Comparison of ENCODE assay signal across 33 cellular contexts in genomic region chr12:740921-741320, GRCh38.
"Had no signal": no experiment of that assay in that cellular context is flagged by ENCODE, and none has a peak within 500 bp of the region (broad histone marks: within the 10 kb centered on the region; RNA-seq: fewer than 3 reads in every experiment).

No MANE protein-coding gene starts in this region.

- H3K4me1 ChIP-seq: colonic mucosa, gastroesophageal sphincter, prostate gland, thyroid gland had no signal

- H3K9me3 Mint-ChIP-seq: activated naive CD4-positive, alpha-beta T cell treated with anti-CD3 and anti-CD28 coated beads, Interleukin-2, amount 10 ng/mL, durations not matched to agents 7 days and 5 days; activated naive CD8-positive, alpha-beta T cell treated with anti-CD3 and anti-CD28 coated beads, Interleukin-2, amount 50 U/mL, for 24 hours; activated T-cell treated with anti-CD3 and anti-CD28 coated beads, Interleukin-2, amount 50 U/mL, for 24 hours; mesothelial cell of epicardium; naive B cell; nephron progenitor cell; stimulated activated memory B cell treated with anti-CD40 and anti-IgM and Interleukin-4, amounts not matched to agents 10 μg/mL and 1 μg/mL and 100 μg/mL, for 72 hours; stimulated activated naive CD8-positive, alpha-beta T cell treated with anti-CD3 and anti-CD28 coated beads, Interleukin-15, amount 100 ng/mL, for 72 hours; T-helper 2 cell treated with Interferon-gamma antibody and Interleukin-4, amounts not matched to agents 5 μg/mL and 100 μg/mL, for 36 hours had no signal

- ATAC-seq: activated CD4-positive, alpha-beta T cell treated with anti-CD3 and anti-CD28 coated beads for 36 hours; activated naive CD8-positive, alpha-beta T cell treated with anti-CD3 and anti-CD28 coated beads, Interleukin-2, amount 50 U/mL, for 24 hours; gastroesophageal sphincter; left cardiac atrium; left ventricle myocardium superior; stimulated activated memory B cell treated with anti-CD40 and anti-IgM and Interleukin-4, amounts not matched to agents 10 μg/mL and 1 μg/mL and 100 μg/mL, for 72 hours; stimulated activated naive CD8-positive, alpha-beta T cell treated with anti-CD3 and anti-CD28 coated beads, Interleukin-15, amount 100 ng/mL, for 72 hours had no signal

- DNase-seq: activated CD4-positive, alpha-beta T cell treated with anti-CD3 and anti-CD28 coated beads for 36 hours; activated CD4-positive, alpha-beta T cell treated with anti-CD3 and anti-CD28 coated beads, Interleukin-2, amount 50 U/mL, for 48 hours; activated CD4-positive, CD25-positive, alpha-beta regulatory T cell; activated CD8-positive, alpha-beta memory T cell treated with anti-CD3 and anti-CD28 coated beads, Interleukin-2, amount 50 U/mL, for 48 hours; activated gamma-delta T cell; activated naive CD4-positive, alpha-beta T cell treated with anti-CD3 and anti-CD28 coated beads, Interleukin-2, amount 10 ng/mL, durations not matched to agents 7 days and 5 days; activated naive CD8-positive, alpha-beta T cell treated with anti-CD3 and anti-CD28 coated beads, Interleukin-2, amount 50 U/mL, for 24 hours; activated T-cell treated with anti-CD3 and anti-CD28 coated beads, Interleukin-2, amount 50 U/mL, for 24 hours; amygdala; cerebellar nuclear complex; colonic mucosa; effector CD8-positive, alpha-beta T cell; islet precursor cell; left cardiac atrium; left ventricle myocardium superior; naive B cell; nephron progenitor cell; ovary; retina; stimulated activated CD4-positive, alpha-beta T cell treated with anti-CD3 and anti-CD28 coated beads, Interleukin-1b, Interleukin-23, amount 100 ng/mL, for 48 hours; stimulated activated CD4-positive, alpha-beta T cell treated with anti-CD3 and anti-CD28 coated beads, Interleukin-4, amount 100 ng/mL, for 4 hours; stimulated activated CD8-positive, alpha-beta memory T cell treated with anti-CD3 and anti-CD28 coated beads, Interleukin-4, amount 100 ng/mL, for 48 hours; stimulated activated naive CD8-positive, alpha-beta T cell treated with anti-CD3 and anti-CD28 coated beads, Interleukin-15, amount 100 ng/mL, for 72 hours; substantia nigra; T-helper 1 cell; thyroid gland had no signal

- H3K4me3 ChIP-seq: colonic mucosa, gastroesophageal sphincter, hepatocyte, ovary, prostate gland, smooth muscle cell, thyroid gland had no signal

- H3K27me3 ChIP-seq: colonic mucosa, gastroesophageal sphincter, hepatocyte, ovary, thyroid gland had no signal

- H3K27ac Mint-ChIP-seq: activated CD4-positive, alpha-beta T cell treated with anti-CD3 and anti-CD28 coated beads for 36 hours; activated naive CD4-positive, alpha-beta T cell treated with anti-CD3 and anti-CD28 coated beads, Interleukin-2, amount 10 ng/mL, durations not matched to agents 7 days and 5 days; activated naive CD8-positive, alpha-beta T cell treated with anti-CD3 and anti-CD28 coated beads, Interleukin-2, amount 50 U/mL, for 24 hours; activated T-cell treated with anti-CD3 and anti-CD28 coated beads, Interleukin-2, amount 50 U/mL, for 24 hours; nephron progenitor cell; stimulated activated memory B cell treated with anti-CD40 and anti-IgM and Interleukin-4, amounts not matched to agents 10 μg/mL and 1 μg/mL and 100 μg/mL, for 72 hours; stimulated activated naive CD8-positive, alpha-beta T cell treated with anti-CD3 and anti-CD28 coated beads, Interleukin-15, amount 100 ng/mL, for 72 hours; T-helper 2 cell treated with Interferon-gamma antibody and Interleukin-4, amounts not matched to agents 5 μg/mL and 100 μg/mL, for 36 hours had no signal

- H3K36me3 ChIP-seq: colonic mucosa, gastroesophageal sphincter, ovary, prostate gland, thyroid gland had no signal

- H3K9me3 ChIP-seq: colonic mucosa, gastroesophageal sphincter, ovary, prostate gland, thyroid gland had no signal

- H3K27ac ChIP-seq: colonic mucosa, gastroesophageal sphincter, hepatocyte, ovary, prostate gland, thyroid gland had no signal

- H3K4me3 Mint-ChIP-seq: activated CD4-positive, alpha-beta T cell treated with anti-CD3 and anti-CD28 coated beads for 36 hours; activated naive CD4-positive, alpha-beta T cell treated with anti-CD3 and anti-CD28 coated beads, Interleukin-2, amount 10 ng/mL, durations not matched to agents 7 days and 5 days; activated naive CD8-positive, alpha-beta T cell treated with anti-CD3 and anti-CD28 coated beads, Interleukin-2, amount 50 U/mL, for 24 hours; activated T-cell treated with anti-CD3 and anti-CD28 coated beads, Interleukin-2, amount 50 U/mL, for 24 hours; mesothelial cell of epicardium; naive B cell; nephron progenitor cell; stimulated activated memory B cell treated with anti-CD40 and anti-IgM and Interleukin-4, amounts not matched to agents 10 μg/mL and 1 μg/mL and 100 μg/mL, for 72 hours; stimulated activated naive CD8-positive, alpha-beta T cell treated with anti-CD3 and anti-CD28 coated beads, Interleukin-15, amount 100 ng/mL, for 72 hours; T-helper 2 cell treated with Interferon-gamma antibody and Interleukin-4, amounts not matched to agents 5 μg/mL and 100 μg/mL, for 36 hours had no signal

- H3K4me1 Mint-ChIP-seq: nephron progenitor cell had no signal

- H3K36me3 Mint-ChIP-seq: activated naive CD4-positive, alpha-beta T cell treated with anti-CD3 and anti-CD28 coated beads, Interleukin-2, amount 10 ng/mL, durations not matched to agents 7 days and 5 days; mesothelial cell of epicardium; naive B cell; stimulated activated memory B cell treated with anti-CD40 and anti-IgM and Interleukin-4, amounts not matched to agents 10 μg/mL and 1 μg/mL and 100 μg/mL, for 72 hours had no signal

- H3K27me3 Mint-ChIP-seq: activated naive CD4-positive, alpha-beta T cell treated with anti-CD3 and anti-CD28 coated beads, Interleukin-2, amount 10 ng/mL, durations not matched to agents 7 days and 5 days; activated naive CD8-positive, alpha-beta T cell treated with anti-CD3 and anti-CD28 coated beads, Interleukin-2, amount 50 U/mL, for 24 hours; activated T-cell treated with anti-CD3 and anti-CD28 coated beads, Interleukin-2, amount 50 U/mL, for 24 hours; stimulated activated memory B cell treated with anti-CD40 and anti-IgM and Interleukin-4, amounts not matched to agents 10 μg/mL and 1 μg/mL and 100 μg/mL, for 72 hours; stimulated activated naive CD8-positive, alpha-beta T cell treated with anti-CD3 and anti-CD28 coated beads, Interleukin-15, amount 100 ng/mL, for 72 hours had no signal
